16 cellular contexts compared by ENCODE assay signal in genomic region chr2:18132697-18133096, GRCh38.
DNase-seq lines count a peak whose midpoint lies in the region; ATAC-seq, FAIRE-seq and TF ChIP-seq lines count a peak whose summit lies in the region.
"Had no signal": no experiment of that assay in that cellular context is flagged by ENCODE, and none has a peak within 500 bp of the region (broad histone marks: within the 10 kb centered on the region; RNA-seq: fewer than 3 reads in every experiment).

No MANE protein-coding gene starts in this region.

- no peaks in the 10 kb centered on the region for H3K9me3 ChIP-seq in MM.1S (replicated peaks; ENCODE audit: insufficient read depth, low read length)
- H3K9me3 ChIP-seq: lower lobe of right lung, upper lobe of left lung had no signal

- H3K27ac ChIP-seq in MM.1S (ENCODE audit: low read length) (peak overlapping the region; percentile 37; the same call in 1 of the 2 replicates), GM23338 (ENCODE audit: low read depth) (no peak overlapping the region)
- H3K27ac ChIP-seq: epithelial cell of prostate, lower lobe of right lung, upper lobe of left lung had no signal

- H3K27ac Mint-ChIP-seq in activated CD8-positive, alpha-beta T cell treated with anti-CD3 and anti-CD28 coated beads for 36 hours: no peak overlapping the region
- H3K27ac Mint-ChIP-seq in activated naive CD8-positive, alpha-beta T cell treated with anti-CD3 and anti-CD28 coated beads, Interleukin-2, amount 50 U/mL, for 24 hours: no peak overlapping the region
- H3K27ac Mint-ChIP-seq in GM23338: no peak overlapping the region
- H3K27ac Mint-ChIP-seq: activated T-helper 2 cell treated with anti-CD3 and anti-CD28 coated beads, Interferon-gamma antibody, Interleukin-2, Interleukin-4, amounts not matched to agents 10 μg/mL and 5 μg/mL and 100 μg/mL, durations not matched to agents 14 hours and 24 hours and 36 hours; T-cell had no signal

- TF ChIP-seq CTCF in AG10803 (conservative IDR thresholded peaks at IDR 0.05; ENCODE audit: low read length) (no peak), MM.1S (IDR thresholded peaks at IDR 0.05; ENCODE audit: low read length) (no peak), bronchial epithelial cell (IDR thresholded peaks at IDR 0.05; ENCODE audit: insufficient read depth, low read length, severe bottlenecking) (no peak), GM23338 (conservative IDR thresholded peaks at IDR 0.05; ENCODE audit: low read depth in 2 of 2) (no peak)
- no peak for TF ChIP-seq CTCF in activated CD8-positive, alpha-beta T cell treated with anti-CD3 and anti-CD28 coated beads for 36 hours (IDR thresholded peaks at IDR 0.05)

- H4K20me1 ChIP-seq in MM.1S (ENCODE audit: insufficient read depth, low read length): no peaks in the 10 kb centered on the region
- H4K20me1 ChIP-seq in GM23338 (replicated peaks; ENCODE audit: insufficient read depth): no peaks in the 10 kb centered on the region

- no peak overlapping the region for H2AFZ ChIP-seq in MM.1S (ENCODE audit: low read length)
- H2AFZ ChIP-seq in GM23338: no peak overlapping the region

- H3K9me2 ChIP-seq in MM.1S (replicated peaks; ENCODE audit: insufficient read depth, low read length) (no peaks in the 10 kb centered on the region), GM23338 (ENCODE audit: insufficient read depth) (0 out of 2 replicates have a peak, but pooled peaks cover 3% of the 10 kb centered on the region)

- ATAC-seq in GM21526 (IDR thresholded peaks at IDR 0.05; ENCODE audit: low FRiP score, unreplicated experiment) (peak; percentile 80), GM23338 (no peak)
- no peak for ATAC-seq in activated CD8-positive, alpha-beta T cell treated with anti-CD3 and anti-CD28 coated beads for 36 hours
- ATAC-seq in activated naive CD8-positive, alpha-beta T cell treated with anti-CD3 and anti-CD28 coated beads, Interleukin-2, amount 50 U/mL, for 24 hours: no peak
- ATAC-seq: lower lobe of right lung, T-cell had no signal

- no peaks in the 10 kb centered on the region for H3K79me2 ChIP-seq in MM.1S (ENCODE audit: low read length)
- H3K79me2 ChIP-seq in GM23338 (replicated peaks; ENCODE audit: insufficient read depth): no peaks in the 10 kb centered on the region

- H3K4me1 Mint-ChIP-seq in activated CD8-positive, alpha-beta T cell treated with anti-CD3 and anti-CD28 coated beads for 36 hours (ENCODE audit: low read depth): no peaks in the 10 kb centered on the region
- peaks cover 2% of the 10 kb centered on the region for H3K4me1 Mint-ChIP-seq in activated naive CD8-positive, alpha-beta T cell treated with anti-CD3 and anti-CD28 coated beads, Interleukin-2, amount 50 U/mL, for 24 hours
- peaks cover 7% of the 10 kb centered on the region; the same call in 2 of the 3 replicates for H3K4me1 Mint-ChIP-seq in GM23338

- H3K36me3 ChIP-seq in MM.1S (replicated peaks; ENCODE audit: insufficient read depth, low read length) (no peaks in the 10 kb centered on the region), bronchial epithelial cell (ENCODE audit: control insufficient read depth, insufficient read depth, low read length) (no peaks in the 10 kb centered on the region), GM23338 (ENCODE audit: insufficient read depth) (no peaks in the 10 kb centered on the region)
- H3K36me3 ChIP-seq: lower lobe of right lung, upper lobe of left lung had no signal

- H3F3A ChIP-seq in MM.1S (ENCODE audit: insufficient read depth, low read length) (peaks cover 8% of the 10 kb centered on the region), GM23338 (replicated peaks; ENCODE audit: low read depth) (no peaks in the 10 kb centered on the region)

- H3K4me3 Mint-ChIP-seq in activated CD8-positive, alpha-beta T cell treated with anti-CD3 and anti-CD28 coated beads for 36 hours: no peak overlapping the region
- no peak overlapping the region for H3K4me3 Mint-ChIP-seq in activated naive CD8-positive, alpha-beta T cell treated with anti-CD3 and anti-CD28 coated beads, Interleukin-2, amount 50 U/mL, for 24 hours
- no peak overlapping the region for H3K4me3 Mint-ChIP-seq in GM23338
- H3K4me3 Mint-ChIP-seq: T-cell had no signal

- no peak for FAIRE-seq in bronchial epithelial cell (lab: Jason Lieb, UNC)

- DNase-seq in AG10803 (ENCODE audit: low read depth) (peak; percentile 59), MM.1S (peak; percentile 83), bronchial epithelial cell (ENCODE audit: low read depth) (peak; percentile 44), OCI-M2 (lab: John Stamatoyannopoulos, UW; ENCODE audit: unreplicated experiment) (no peak), GM23338 (ENCODE audit: low spot score) (no peak)
- no peak for DNase-seq in activated CD8-positive, alpha-beta T cell treated with anti-CD3 and anti-CD28 coated beads for 36 hours
- DNase-seq in activated naive CD8-positive, alpha-beta T cell treated with anti-CD3 and anti-CD28 coated beads, Interleukin-2, amount 50 U/mL, for 24 hours: no peak
- DNase-seq: cerebellar nuclear complex, lower lobe of right lung, NCI-H187, occipital lobe, T-cell, upper lobe of left lung had no signal

- peaks cover 2% of the 10 kb centered on the region for H3K27me3 Mint-ChIP-seq in activated CD8-positive, alpha-beta T cell treated with anti-CD3 and anti-CD28 coated beads for 36 hours
- peaks cover 10% of the 10 kb centered on the region for H3K27me3 Mint-ChIP-seq in activated naive CD8-positive, alpha-beta T cell treated with anti-CD3 and anti-CD28 coated beads, Interleukin-2, amount 50 U/mL, for 24 hours
- H3K27me3 Mint-ChIP-seq in GM23338 (ENCODE audit: insufficient read depth, low read depth, poor library complexity): no peaks in the 10 kb centered on the region

- H3K9ac ChIP-seq in MM.1S (ENCODE audit: low read length): no peak overlapping the region

- CTCF ChIA-PET in activated CD8-positive, alpha-beta T cell treated with anti-CD3 and anti-CD28 coated beads for 36 hours (lab: Charles Lee): interaction anchor here (1.1 kb wide), 1 partner anchor 24 kb away, joined by 3 read pairs; no protein-coding TSS in a partner anchor

- H3K27me3 ChIP-seq in MM.1S (replicated peaks; ENCODE audit: insufficient read depth, low read length) (no peaks in the 10 kb centered on the region), bronchial epithelial cell (ENCODE audit: control insufficient read depth, insufficient read depth, low read length) (no peaks in the 10 kb centered on the region), GM23338 (ENCODE audit: insufficient read depth) (no peaks in the 10 kb centered on the region)
- H3K27me3 ChIP-seq: upper lobe of left lung had no signal

- POLR2A ChIA-PET in activated CD8-positive, alpha-beta T cell treated with anti-CD3 and anti-CD28 coated beads for 36 hours (lab: Charles Lee): no interaction called here

- H3K4me3 ChIP-seq in AG10803 (ENCODE audit: low read length) (no peak overlapping the region), MM.1S (ENCODE audit: low read length) (no peak overlapping the region), bronchial epithelial cell (ENCODE audit: low read depth, low read length) (no peak overlapping the region), GM23338 (no peak overlapping the region)
- H3K4me3 ChIP-seq: lower lobe of right lung, upper lobe of left lung had no signal

- H3K36me3 Mint-ChIP-seq in activated CD8-positive, alpha-beta T cell treated with anti-CD3 and anti-CD28 coated beads for 36 hours (ENCODE audit: low read depth): no peaks in the 10 kb centered on the region
- H3K36me3 Mint-ChIP-seq in activated naive CD8-positive, alpha-beta T cell treated with anti-CD3 and anti-CD28 coated beads, Interleukin-2, amount 50 U/mL, for 24 hours (ENCODE audit: low read depth): no peaks in the 10 kb centered on the region
- H3K36me3 Mint-ChIP-seq in GM23338 (ENCODE audit: low read depth): no peaks in the 10 kb centered on the region
- H3K36me3 Mint-ChIP-seq: T-cell had no signal

- H3K4me1 ChIP-seq in MM.1S (ENCODE audit: low read length) (peaks cover 18% of the 10 kb centered on the region), GM23338 (ENCODE audit: insufficient read depth) (no peaks in the 10 kb centered on the region)
- H3K4me1 ChIP-seq: lower lobe of right lung, upper lobe of left lung had no signal

- no peaks in the 10 kb centered on the region for H3K9me3 Mint-ChIP-seq in activated CD8-positive, alpha-beta T cell treated with anti-CD3 and anti-CD28 coated beads for 36 hours
- no peaks in the 10 kb centered on the region for H3K9me3 Mint-ChIP-seq in activated naive CD8-positive, alpha-beta T cell treated with anti-CD3 and anti-CD28 coated beads, Interleukin-2, amount 50 U/mL, for 24 hours
- H3K9me3 Mint-ChIP-seq in GM23338: no peaks in the 10 kb centered on the region
- H3K9me3 Mint-ChIP-seq: activated T-helper 2 cell treated with anti-CD3 and anti-CD28 coated beads, Interferon-gamma antibody, Interleukin-2, Interleukin-4, amounts not matched to agents 10 μg/mL and 5 μg/mL and 100 μg/mL, durations not matched to agents 14 hours and 24 hours and 36 hours; T-cell had no signal

- intact Hi-C loops in activated CD8-positive, alpha-beta T cell treated with anti-CD3 and anti-CD28 coated beads for 36 hours (cut with micrococcal nuclease): no loop called here

- peak overlapping the region; percentile 32; the same call in 1 of the 2 replicates for H3K4me2 ChIP-seq in MM.1S (ENCODE audit: low read depth, low read length)
- H3K4me2 ChIP-seq in GM23338: no peak overlapping the region

TF ChIP-seq in GM23338, 12 proteins besides CTCF, POLR2A, EP300 and RAD21 (continues in another document):
- TF ChIP-seq POLR2AphosphoS5 (IDR thresholded peaks at IDR 0.05; ENCODE audit: low read depth) (no peak), STAT1 (IDR thresholded peaks at IDR 0.05; ENCODE audit: unreplicated experiment) (no peak), ZNF331 (CRISPR knock-in tag; IDR thresholded peaks at IDR 0.05; ENCODE audit: low read depth) (no peak), EZH2phosphoT487 (IDR thresholded peaks at IDR 0.05; ENCODE audit: unreplicated experiment) (no peak)

Comparison
In these comparisons a context has a peak if more than half of its experiments do, and no peak if none do; other contexts are left out.
1. DNase-seq: peak in AG10803 (single experiment), MM.1S (single experiment) and bronchial epithelial cell (single experiment); none in activated CD8-positive, alpha-beta T cell treated with anti-CD3 and anti-CD28 coated beads for 36 hours (single experiment), OCI-M2 (single experiment), activated naive CD8-positive, alpha-beta T cell treated with anti-CD3 and anti-CD28 coated beads, Interleukin-2, amount 50 U/mL, for 24 hours (single experiment) and GM23338 (single experiment).